In the genomic region with DNA sequence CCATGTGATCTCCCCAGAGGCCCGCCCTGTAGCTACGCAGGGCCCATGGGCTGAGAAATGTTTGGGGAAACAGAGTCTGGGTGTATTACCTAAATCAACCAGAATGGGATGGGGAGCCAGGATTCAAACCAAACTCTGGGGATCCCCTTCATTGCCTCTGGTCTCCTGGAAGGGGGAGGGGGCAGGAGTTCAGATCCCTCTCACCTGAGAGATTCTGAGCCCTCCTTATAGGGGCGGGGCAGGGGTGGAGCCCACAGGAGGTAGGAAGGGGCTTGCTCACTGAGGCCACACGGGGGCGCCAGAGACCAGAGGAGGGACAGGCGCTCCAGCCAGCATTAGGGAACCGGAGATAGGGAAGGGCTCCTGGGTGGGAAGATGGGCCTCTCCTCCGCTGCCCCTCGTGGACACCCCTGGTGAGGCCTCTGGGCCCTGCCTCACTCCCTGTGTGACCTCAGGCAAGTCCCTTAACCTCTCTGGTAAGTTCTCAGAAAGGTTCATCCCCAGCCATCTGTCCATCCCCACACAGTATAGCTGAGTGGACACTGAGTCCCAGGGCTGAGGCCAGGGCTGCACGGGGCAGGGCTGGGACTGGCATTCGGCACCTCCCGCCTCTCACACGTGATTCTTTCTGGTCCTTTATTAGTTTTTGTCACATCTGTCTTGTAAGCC, we compare ENCODE assay signal across 8 cellular contexts. TPM values are rescaled to one million over a fixed set of nuclear protein-coding genes. Genes with fewer than 3 reads are reported as not detected.
DNase-seq lines count a peak whose midpoint lies in the region; ATAC-seq and TF ChIP-seq lines count a peak whose summit lies in the region.

No MANE protein-coding gene starts in this region.

- no peak overlapping the region for H3K27ac ChIP-seq in right atrium auricular region

- no peak for ATAC-seq in HG03469 (IDR thresholded peaks at IDR 0.05; ENCODE audit: unreplicated experiment)

- H3K36me3 ChIP-seq in right atrium auricular region = no peaks in the 10 kb centered on the region

- peak; percentile 97 to 98 for TF ChIP-seq CTCF in right atrium auricular region (IDR thresholded peaks at IDR 0.05)

- no peaks in the 10 kb centered on the region for H3K27me3 ChIP-seq in right atrium auricular region

- peaks cover 0 to 65% of the 10 kb centered on the region in 2 donors for H3K4me1 ChIP-seq in right atrium auricular region

- H3K9me3 ChIP-seq in right atrium auricular region = no peaks in the 10 kb centered on the region

- no peak overlapping the region for H3K4me3 ChIP-seq in right atrium auricular region

- peak; percentile 84 for DNase-seq in NK-92 treated with Interleukin-12 subunit alpha and Interleukin-12 subunit beta, amount 100 ng/mL, for 24 hours (lab: John Stamatoyannopoulos, UW)
- DNase-seq in NK-92 (lab: John Stamatoyannopoulos, UW; ENCODE audit: unreplicated experiment) (no peak), NCI-H2029 treated with DMSO at 0.1 percent for 48 hours (lab: John Stamatoyannopoulos, UW) (peak; percentile 90), T-helper 22 cell (ENCODE audit: low read depth) (peak; percentile 79), amniotic stem cell (lab: John Stamatoyannopoulos, UW) (peak; percentile 67), right atrium auricular region (ENCODE audit: low spot score) (peak; percentile 86), retina (peak; percentile 89)

RNA-seq across cellular contexts. Expression of gene CDC42BPG, which starts 2.7 kb away (rescaled TPM):
- total RNA-seq in right atrium auricular region = 1 to 10 TPM in 1 of 2 donors, under 1 TPM in 1; 0.33 to 1.0 TPM

RNA-seq across cellular contexts. Expression of gene EHD1, which starts 31.3 kb away (rescaled TPM):
- total RNA-seq in right atrium auricular region = 10 to 100 TPM; 29.5 to 34.1 TPM

RNA-seq across cellular contexts. Expression of gene MEN1, which starts 36.8 kb away (rescaled TPM):
- 1 to 10 TPM; 7.2 to 9.8 TPM for total RNA-seq in right atrium auricular region

RNA-seq across cellular contexts. Expression of gene MAP4K2, which starts 44.1 kb away (rescaled TPM):
- total RNA-seq in right atrium auricular region = 10 to 100 TPM; 19.4 to 20.4 TPM
